Comparison of ENCODE assay signal across 11 cellular contexts in genomic region chr6:18211338-18211737, GRCh38. TPM values are rescaled to one million over a fixed set of nuclear protein-coding genes. Genes with fewer than 3 reads are reported as not detected.
A peak's percentile ranks its signal among the peaks of the same experiment; 100 is the strongest.
DNase-seq lines count a peak whose midpoint lies in the region; ATAC-seq, FAIRE-seq and TF ChIP-seq lines count a peak whose summit lies in the region.
"Had no signal": no experiment of that assay in that cellular context is flagged by ENCODE, and none has a peak within 500 bp of the region (broad histone marks: within the 10 kb centered on the region; RNA-seq: fewer than 3 reads in every experiment).

No MANE protein-coding gene starts in this region.

- ATAC-seq in GM19455 (IDR thresholded peaks at IDR 0.05; ENCODE audit: unreplicated experiment) = peak; percentile 96
- ATAC-seq in HG03095 (IDR thresholded peaks at IDR 0.05; ENCODE audit: unreplicated experiment) = peak; percentile 93
- no peak for ATAC-seq in PC-3

- no peak overlapping the region for H3K4me3 Mint-ChIP-seq in activated naive CD4-positive, alpha-beta T cell treated with anti-CD3 and anti-CD28 coated beads, Interleukin-2, amount 10 ng/mL, durations not matched to agents 7 days and 5 days

- no peak overlapping the region for H3K4me2 ChIP-seq in PC-3 (ENCODE audit: low read length)
- H3K4me2 ChIP-seq: hepatocyte had no signal

- peak overlapping the region; percentile 3 for H3K27ac Mint-ChIP-seq in activated naive CD4-positive, alpha-beta T cell treated with anti-CD3 and anti-CD28 coated beads, Interleukin-2, amount 10 ng/mL, durations not matched to agents 7 days and 5 days

- H3K4me1 ChIP-seq in PC-3 (ENCODE audit: insufficient read depth, low read length) = peaks cover 7% of the 10 kb centered on the region; the same call in 1 of the 2 replicates

- peaks cover 13% of the 10 kb centered on the region for H3K4me1 Mint-ChIP-seq in activated naive CD4-positive, alpha-beta T cell treated with anti-CD3 and anti-CD28 coated beads, Interleukin-2, amount 10 ng/mL, durations not matched to agents 7 days and 5 days

- H3F3A ChIP-seq in PC-3 (ENCODE audit: low read length, unreplicated experiment) = no peaks in the 10 kb centered on the region

- peaks cover 4% of the 10 kb centered on the region for H3K36me3 Mint-ChIP-seq in activated naive CD4-positive, alpha-beta T cell treated with anti-CD3 and anti-CD28 coated beads, Interleukin-2, amount 10 ng/mL, durations not matched to agents 7 days and 5 days

- DNase-seq in GM18507 (ENCODE audit: extremely low spot score, insufficient read length, low read depth) (peak; percentile 36), PC-3 (no peak), NCI-H526 (lab: John Stamatoyannopoulos, UW) (no peak), HTR-8/SVneo (ENCODE audit: insufficient read length, low spot score) (no peak), posterior cingulate gyrus (no peak)
- no peak for DNase-seq in activated naive CD4-positive, alpha-beta T cell treated with anti-CD3 and anti-CD28 coated beads, Interleukin-2, amount 10 ng/mL, durations not matched to agents 7 days and 5 days
- DNase-seq: KG1 had no signal

- TF ChIP-seq CTCF in PC-3 (conservative IDR thresholded peaks at IDR 0.05; ENCODE audit: low read depth, low read length) = no peak

- no peaks in the 10 kb centered on the region for H3K27me3 Mint-ChIP-seq in activated naive CD4-positive, alpha-beta T cell treated with anti-CD3 and anti-CD28 coated beads, Interleukin-2, amount 10 ng/mL, durations not matched to agents 7 days and 5 days

- no peaks in the 10 kb centered on the region for H4K20me1 ChIP-seq in PC-3 (ENCODE audit: low read length)

- H3K4me3 ChIP-seq in PC-3 (ENCODE audit: low read length) = no peak overlapping the region
- H3K4me3 ChIP-seq: hepatocyte, SK-N-MC had no signal

- no peaks in the 10 kb centered on the region for H3K79me2 ChIP-seq in PC-3 (ENCODE audit: low read length)
- H3K79me2 ChIP-seq: hepatocyte had no signal

- POLR2A ChIA-PET in PC-3 (lab: Charles Lee; ENCODE audit: unreplicated experiment) = no interaction called here

- H3K9me3 ChIP-seq in PC-3 (ENCODE audit: low read length) = no peaks in the 10 kb centered on the region

- no peaks in the 10 kb centered on the region for H3K36me3 ChIP-seq in PC-3 (ENCODE audit: low read depth, low read length)

- FAIRE-seq in GM18507 (lab: Jason Lieb, UNC) = peak; percentile 95
- no peak for FAIRE-seq in HTR-8/SVneo (lab: Jason Lieb, UNC)

- BruUV-seq in PC-3 (replicated peaks; lab: Mats Ljungman, UMichigan) = no TSS peak

- CTCF ChIA-PET in activated naive CD4-positive, alpha-beta T cell treated with anti-CD3 and anti-CD28 coated beads, Interleukin-2, amount 10 ng/mL, durations not matched to agents 7 days and 5 days (lab: Charles Lee) = no interaction called here
- CTCF ChIA-PET in PC-3 (lab: Charles Lee) = no interaction called here

- intact Hi-C loops in PC-3 (cut with micrococcal nuclease) = no loop called here
- intact Hi-C loops in posterior cingulate gyrus (cut with DNase I) = no loop called here

- no peak overlapping the region for H2AFZ ChIP-seq in PC-3 (ENCODE audit: low read length)
- H2AFZ ChIP-seq: hepatocyte had no signal

- H3K9me2 ChIP-seq in PC-3 (replicated peaks; ENCODE audit: low read length) = no peaks in the 10 kb centered on the region

- H3K27ac ChIP-seq in PC-3 (ENCODE audit: low read length) = no peak overlapping the region
- H3K27ac ChIP-seq: hepatocyte, SK-N-MC had no signal

- H3K27me3 ChIP-seq in PC-3 (ENCODE audit: low read length) = no peaks in the 10 kb centered on the region
- H3K27me3 ChIP-seq: hepatocyte had no signal

- no peak overlapping the region for H3K9ac ChIP-seq in PC-3 (ENCODE audit: low read length)

- no peaks in the 10 kb centered on the region for H3K9me3 Mint-ChIP-seq in activated naive CD4-positive, alpha-beta T cell treated with anti-CD3 and anti-CD28 coated beads, Interleukin-2, amount 10 ng/mL, durations not matched to agents 7 days and 5 days

RNA-seq across cellular contexts. Expression of gene DEK, which starts 53.0 kb away (rescaled TPM):
- total RNA-seq in PC-3 (2014; rRNA removed) = 155 and 170 TPM in 2 replicates

RNA-seq across cellular contexts. Expression of gene KDM1B, which starts 56.1 kb away (rescaled TPM):
- 25.0 and 31.1 TPM in 2 replicates for total RNA-seq in PC-3 (2014; rRNA removed)

RNA-seq across cellular contexts. Expression of gene TPMT, which starts 56.5 kb away (rescaled TPM):
- total RNA-seq in PC-3 (2014; rRNA removed) = 17.5 and 19.8 TPM in 2 replicates
